ENCODE assay signal across 8 cellular contexts in the genomic region with DNA sequence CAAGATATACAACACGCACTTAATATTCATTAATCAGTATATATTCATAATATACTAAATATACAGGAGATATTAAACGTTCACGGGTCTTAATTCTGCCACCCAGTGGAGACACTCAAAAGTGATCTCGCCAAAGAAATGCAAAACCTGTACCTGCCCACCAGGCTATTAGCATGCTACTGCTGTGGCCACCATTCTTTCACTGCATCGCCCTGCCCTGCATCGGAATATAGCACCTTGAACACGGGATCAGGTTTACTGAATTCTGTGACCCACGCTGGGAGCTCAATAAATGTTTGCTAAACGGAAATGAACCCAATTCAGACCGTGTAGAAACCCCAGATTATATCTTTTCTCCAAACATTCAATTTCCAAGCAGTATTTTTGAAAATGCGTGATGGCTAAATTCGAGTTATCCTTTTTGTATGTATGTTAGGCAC. TPM values are rescaled to one million over a fixed set of nuclear protein-coding genes. Genes with fewer than 3 reads are reported as not detected.
A peak's percentile ranks its signal among the peaks of the same experiment; 100 is the strongest.
DNase-seq lines count a peak whose midpoint lies in the region; ATAC-seq and TF ChIP-seq lines count a peak whose summit lies in the region.

No MANE protein-coding gene starts in this region.

- intact Hi-C loops in activated CD8-positive, alpha-beta T cell treated with anti-CD3 and anti-CD28 coated beads for 36 hours (cut with micrococcal nuclease), result loop anchor here (5.0 to 10.0 kb wide), 2 partner anchors 138 to 405 kb away; partner anchors contain the start of genes HPF1 and MFAP3L
- intact Hi-C loops in testis (cut with DNase I; ENCODE audit: low total_unique reads), result no loop called here

- peak overlapping the region; percentile 81 for H3K9ac ChIP-seq in endodermal cell (ENCODE audit: extremely low read depth, low read length, poor library complexity, severe bottlenecking)

- no peaks in the 10 kb centered on the region for H3K27me3 Mint-ChIP-seq in activated CD8-positive, alpha-beta T cell treated with anti-CD3 and anti-CD28 coated beads for 36 hours
- no peaks in the 10 kb centered on the region for H3K27me3 Mint-ChIP-seq in endodermal cell (ENCODE audit: insufficient read depth)
- H3K27me3 Mint-ChIP-seq in mesothelial cell of epicardium (ENCODE audit: low read depth), result no peaks in the 10 kb centered on the region

- H3K4me1 ChIP-seq in endodermal cell (ENCODE audit: control insufficient read depth, insufficient read depth, low read length) (no peaks in the 10 kb centered on the region), testis (peaks cover 4% of the 10 kb centered on the region)

- H3K4me3 ChIP-seq in BJ (ENCODE audit: low read depth, low read length), result peak overlapping the region; percentile 83
- peak overlapping the region; percentile 98 for H3K4me3 ChIP-seq in endodermal cell (ENCODE audit: low read length)
- peak overlapping the region; percentile 74 to 87 for H3K4me3 ChIP-seq in testis

- 7 to 17% methylated on average over 3 to 11 of the region's 12 CpGs for WGBS in endodermal cell (ENCODE audit: insufficient coverage in 1 of 2, insufficient read length in 1 of 2), 2 experiments
- 1% methylated on average over 12 of the region's 12 CpGs for WGBS in testis, 2 donors

- TF ChIP-seq CTCF in BJ (IDR thresholded peaks at IDR 0.05; ENCODE audit: insufficient read depth, low read depth, low read length), result peak; percentile 61
- TF ChIP-seq CTCF in activated CD8-positive, alpha-beta T cell treated with anti-CD3 and anti-CD28 coated beads for 36 hours (IDR thresholded peaks at IDR 0.05), result peak; percentile 71
- TF ChIP-seq CTCF in endodermal cell (conservative IDR thresholded peaks at IDR 0.05), result peak; percentile 74
- peak; percentile 29 for TF ChIP-seq CTCF in mesothelial cell of epicardium (IDR thresholded peaks at IDR 0.05; ENCODE audit: unreplicated experiment)
- peak; percentile 55 to 79 (median 65) for TF ChIP-seq CTCF in testis (IDR thresholded peaks at IDR 0.05)

- H3K27ac ChIP-seq in endodermal cell (ENCODE audit: low read depth, low read length) (peak overlapping the region; percentile 21), testis (peak overlapping the region; percentile 98)

- no peaks in the 10 kb centered on the region for H3K9me3 Mint-ChIP-seq in activated CD8-positive, alpha-beta T cell treated with anti-CD3 and anti-CD28 coated beads for 36 hours
- H3K9me3 Mint-ChIP-seq in endodermal cell (no peaks in the 10 kb centered on the region), mesothelial cell of epicardium (no peaks in the 10 kb centered on the region)

- H3K36me3 ChIP-seq in BJ (ENCODE audit: control insufficient read depth, insufficient read depth, low read length) (no peaks in the 10 kb centered on the region), endodermal cell (ENCODE audit: control insufficient read depth, insufficient read depth, low read length) (no peaks in the 10 kb centered on the region), testis (ENCODE audit: low read depth, missing control alignments) (no peaks in the 10 kb centered on the region)

- peak overlapping the region; percentile 99 for H3K4me3 Mint-ChIP-seq in activated CD8-positive, alpha-beta T cell treated with anti-CD3 and anti-CD28 coated beads for 36 hours
- peak overlapping the region; percentile 96 for H3K4me3 Mint-ChIP-seq in endodermal cell
- peak overlapping the region; percentile 99 for H3K4me3 Mint-ChIP-seq in mesothelial cell of epicardium

- H3K27me3 ChIP-seq in BJ (ENCODE audit: control insufficient read depth, insufficient read depth, low read length) (no peaks in the 10 kb centered on the region), endodermal cell (ENCODE audit: control insufficient read depth, insufficient read depth, low read length, poor library complexity, severe bottlenecking) (no peaks in the 10 kb centered on the region), testis (no peaks in the 10 kb centered on the region)

- ATAC-seq in GM18873 (IDR thresholded peaks at IDR 0.05; ENCODE audit: low FRiP score, unreplicated experiment) (peak; percentile 40), HG03135 (IDR thresholded peaks at IDR 0.05; ENCODE audit: unreplicated experiment) (peak; percentile 39)
- peak; percentile 42 for ATAC-seq in activated CD8-positive, alpha-beta T cell treated with anti-CD3 and anti-CD28 coated beads for 36 hours

- H3K9me3 ChIP-seq in endodermal cell (ENCODE audit: control insufficient read depth, low read length) (no peaks in the 10 kb centered on the region), testis (no peaks in the 10 kb centered on the region)

- POLR2A ChIA-PET in BJ (lab: Charles Lee), result no interaction called here
- POLR2A ChIA-PET in activated CD8-positive, alpha-beta T cell treated with anti-CD3 and anti-CD28 coated beads for 36 hours (lab: Charles Lee), result interaction anchor here (1.2 to 1.9 kb wide), 5 partner anchors 9 to 89 kb away, joined by 3 to 15 read pairs (median 6); partner anchors contain the start of gene NEK1

- peak overlapping the region; percentile 100 for H3K27ac Mint-ChIP-seq in activated CD8-positive, alpha-beta T cell treated with anti-CD3 and anti-CD28 coated beads for 36 hours
- peak overlapping the region; percentile 99 for H3K27ac Mint-ChIP-seq in endodermal cell
- peak overlapping the region; percentile 100 for H3K27ac Mint-ChIP-seq in mesothelial cell of epicardium

- no peaks in the 10 kb centered on the region for H3K36me3 Mint-ChIP-seq in activated CD8-positive, alpha-beta T cell treated with anti-CD3 and anti-CD28 coated beads for 36 hours (ENCODE audit: low read depth)
- H3K36me3 Mint-ChIP-seq in endodermal cell (ENCODE audit: low read depth), result no peaks in the 10 kb centered on the region
- no peaks in the 10 kb centered on the region for H3K36me3 Mint-ChIP-seq in mesothelial cell of epicardium

- no peak for DNase-seq in BJ (ENCODE audit: low read depth)
- peak; percentile 79 to 87 for DNase-seq in NCI-H526 (lab: John Stamatoyannopoulos, UW)
- DNase-seq in activated CD8-positive, alpha-beta T cell treated with anti-CD3 and anti-CD28 coated beads for 36 hours, result peak; percentile 67
- peak; percentile 80 for DNase-seq in endodermal cell
- peak in 1 of 2 experiments; percentile 48 for DNase-seq in mesothelial cell of epicardium (ENCODE audit: low spot score in 2 of 2, unreplicated experiment in 2 of 2)
- peak; percentile 79 for DNase-seq in testis

- H3K4me1 Mint-ChIP-seq in activated CD8-positive, alpha-beta T cell treated with anti-CD3 and anti-CD28 coated beads for 36 hours (ENCODE audit: low read depth), result peaks cover 55% of the 10 kb centered on the region
- H3K4me1 Mint-ChIP-seq in endodermal cell (peaks cover 13% of the 10 kb centered on the region), mesothelial cell of epicardium (peaks cover 31% of the 10 kb centered on the region)

- no peak for TF ChIP-seq POLR2A in testis (IDR thresholded peaks at IDR 0.05)

- CTCF ChIA-PET in BJ (lab: Yijun Ruan, JAX), result interaction anchor here (0.6 to 2.5 kb wide), 11 partner anchors 9 to 485 kb away, joined by 3 to 6 read pairs (median 3); no protein-coding TSS in a partner anchor
- CTCF ChIA-PET in activated CD8-positive, alpha-beta T cell treated with anti-CD3 and anti-CD28 coated beads for 36 hours (lab: Charles Lee), result interaction anchor here (1.2 to 4.2 kb wide), 5 partner anchors 9 to 41 kb away, joined by 3 to 31 read pairs (median 6); no protein-coding TSS in a partner anchor

RNA-seq across cellular contexts. Expression of gene CLCN3, which starts 0.8 kb away (rescaled TPM):
- polyA plus RNA-seq in BJ (2011; rRNA removed) (12.4 and 21.2 TPM in 2 replicates), testis (ENCODE audit: insufficient read depth, low read depth, low replicate concordance) (63.0 TPM)
- 15.8 and 18.5 TPM in 2 replicates for polyA minus RNA-seq in BJ (2011; rRNA and poly(A)+ RNA removed)
- total RNA-seq in activated CD8-positive, alpha-beta T cell treated with anti-CD3 and anti-CD28 coated beads for 36 hours, result 10 to 100 TPM; 18.5 to 21.6 TPM
- total RNA-seq in endodermal cell (10 to 100 TPM; 36.4 to 43.8 TPM), mesothelial cell of epicardium (57.4 to 59.4 TPM (median 58.3 TPM) in 3 replicates), testis (10 to 100 TPM; 89.2 to 97.4 TPM)
- 34.4 TPM for polyA plus RNA-seq in endodermal cell (2013, experiment 1 of 2)
- 33.2 TPM for polyA plus RNA-seq in endodermal cell (2013, experiment 2 of 2)

RNA-seq across cellular contexts. Expression of gene NEK1, which starts 7.2 kb away (rescaled TPM):
- 2.3 and 4.9 TPM in 2 replicates for polyA plus RNA-seq in BJ (2011; rRNA removed)
- 7.3 and 8.5 TPM in 2 replicates for polyA minus RNA-seq in BJ (2011; rRNA and poly(A)+ RNA removed)
- 10 to 100 TPM; 12.0 to 13.6 TPM for total RNA-seq in activated CD8-positive, alpha-beta T cell treated with anti-CD3 and anti-CD28 coated beads for 36 hours
- total RNA-seq in endodermal cell, result 10 to 100 TPM; 12.2 to 15.1 TPM
- polyA plus RNA-seq in endodermal cell (2013, experiment 1 of 2), result 11.4 TPM
- polyA plus RNA-seq in endodermal cell (2013, experiment 2 of 2), result 11.9 TPM
- total RNA-seq in mesothelial cell of epicardium, result 19.0 to 21.3 TPM (median 20.3 TPM) in 3 replicates
- total RNA-seq in testis, result 10 to 100 TPM; 25.5 to 27.9 TPM
- 10.3 TPM for polyA plus RNA-seq in testis (ENCODE audit: insufficient read depth, low read depth, low replicate concordance)
